ENCODE assay signal across 13 cellular contexts in the genomic region with DNA sequence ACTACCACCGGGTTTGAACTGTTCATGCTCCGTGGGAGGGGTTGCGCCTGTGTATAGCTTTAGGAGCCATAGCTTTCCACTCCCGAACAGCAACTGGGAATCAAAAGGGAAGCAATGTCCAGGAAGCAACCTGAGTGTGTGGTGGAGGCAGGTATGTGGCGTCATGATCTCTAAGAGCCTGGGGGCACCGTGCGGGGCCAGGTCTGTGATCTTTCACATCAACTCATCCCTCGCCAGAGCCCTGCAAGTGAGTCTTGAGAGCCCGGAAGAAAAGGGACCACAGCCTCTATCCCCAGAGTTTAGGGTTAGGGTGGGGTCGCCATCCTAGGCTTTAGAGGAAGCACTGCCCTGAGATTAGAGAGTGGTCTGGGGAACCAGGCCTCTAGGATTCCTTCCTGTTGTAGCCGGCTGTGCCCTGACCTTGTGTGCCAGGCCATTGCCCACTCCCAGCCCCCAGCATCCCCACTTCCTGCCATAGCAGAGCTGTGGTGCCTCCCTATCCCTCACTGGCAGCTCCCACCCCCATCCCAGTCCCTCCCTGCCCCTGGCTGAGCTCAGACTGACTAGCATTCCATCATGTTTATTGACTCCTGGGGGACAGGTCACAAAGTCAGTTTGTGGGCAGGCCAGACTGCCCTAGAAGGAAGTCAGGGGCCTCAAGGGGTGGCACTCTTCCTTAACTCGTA. TPM values are rescaled to one million over a fixed set of nuclear protein-coding genes. Genes with fewer than 3 reads are reported as not detected.
DNase-seq lines count a peak whose midpoint lies in the region; ATAC-seq, FAIRE-seq and TF ChIP-seq lines count a peak whose summit lies in the region.
"Had no signal": no experiment of that assay in that cellular context is flagged by ENCODE, and none has a peak within 500 bp of the region (broad histone marks: within the 10 kb centered on the region; RNA-seq: fewer than 3 reads in every experiment).

No MANE protein-coding gene starts in this region.

- H3K9me3 ChIP-seq in T-helper 17 cell (ENCODE audit: control insufficient read depth, low read length, poor library complexity, severe bottlenecking) (no peaks in the 10 kb centered on the region), iPS-15b (ENCODE audit: control insufficient read depth, insufficient read depth, low read length) (no peaks in the 10 kb centered on the region), spleen (no peaks in the 10 kb centered on the region)

- H3K9ac ChIP-seq in iPS-15b (ENCODE audit: low read depth, low read length) = no peak overlapping the region

- intact Hi-C loops in spleen (cut with DNase I; ENCODE audit: low total_unique reads) = loop anchor here (5.0 kb wide), 1 partner anchor 97 kb away; no protein-coding TSS in a partner anchor

- POLR2A ChIA-PET in RWPE1 (lab: Yijun Ruan, JAX; ENCODE audit: low non-redundant PET) = interaction anchor here (0.7 kb wide), 1 partner anchor 96 kb away, joined by 5 read pairs; no protein-coding TSS in a partner anchor

- H3K27ac ChIP-seq in spleen = peak overlapping the region in 6 of 8 donors; percentile 64 to 85 (median 74)
- no peak overlapping the region for H3K27ac ChIP-seq in RWPE1

- H3K4me1 Mint-ChIP-seq in activated naive CD4-positive, alpha-beta T cell treated with anti-CD3 and anti-CD28 coated beads, Interleukin-2, amount 50 U/mL, for 24 hours = peaks cover 38% of the 10 kb centered on the region
- H3K4me1 Mint-ChIP-seq in T-helper 17 cell = peaks cover 42% of the 10 kb centered on the region

- H3K36me3 ChIP-seq in iPS-15b (ENCODE audit: control insufficient read depth, insufficient read depth, low read length) = no peaks in the 10 kb centered on the region
- peaks cover 0 to 34% (median 8%) of the 10 kb centered on the region in 6 donors for H3K36me3 ChIP-seq in spleen

- H3K9me3 Mint-ChIP-seq in activated naive CD4-positive, alpha-beta T cell treated with anti-CD3 and anti-CD28 coated beads, Interleukin-2, amount 50 U/mL, for 24 hours = no peaks in the 10 kb centered on the region

- TF ChIP-seq CTCF in spleen (IDR thresholded peaks at IDR 0.05 in 8 of 11, conservative IDR thresholded peaks at IDR 0.05 in 3 of 11) = no peak
- TF ChIP-seq CTCF in RWPE1 (conservative IDR thresholded peaks at IDR 0.05; ENCODE audit: low read depth) = no peak

- H3K4me3 ChIP-seq in iPS-15b (ENCODE audit: low read depth, low read length) = peak overlapping the region; percentile 67
- peak overlapping the region in 3 of 8 donors; percentile 40 to 71 (median 52) for H3K4me3 ChIP-seq in spleen

- no peak for DNase-seq in activated naive CD4-positive, alpha-beta T cell treated with Interleukin-2 at 50 U/mL for 16 hours
- DNase-seq in T-helper 17 cell (no peak), spleen (no peak), H54 (ENCODE audit: insufficient read length, low spot score) (no peak), NCI-H1694 treated with DMSO at 0.1 percent for 48 hours (lab: John Stamatoyannopoulos, UW) (no peak), RWPE1 (ENCODE audit: low spot score) (no peak)
- DNase-seq: ACHN, NCI-H1105, T1000 had no signal

- ATAC-seq in T-helper 17 cell = no peak
- ATAC-seq: sciatic nerve had no signal

- H3K4me1 ChIP-seq in iPS-15b (ENCODE audit: control insufficient read depth, insufficient read depth, low read length) = peaks cover 8% of the 10 kb centered on the region
- H3K4me1 ChIP-seq in spleen = peaks cover 62 to 100% (median 82%) of the 10 kb centered on the region in 6 donors

- 53 to 67% (median 58%) methylated on average over 12 of the region's 12 CpGs for WGBS in spleen, 5 donors

- H3K4me3 Mint-ChIP-seq in activated naive CD4-positive, alpha-beta T cell treated with anti-CD3 and anti-CD28 coated beads, Interleukin-2, amount 50 U/mL, for 24 hours = peak overlapping the region; percentile 49
- H3K4me3 Mint-ChIP-seq in T-helper 17 cell = peak overlapping the region; percentile 43

- CTCF ChIA-PET in RWPE1 (lab: Yijun Ruan, JAX) = interaction anchor here (5.3 kb wide), 1 partner anchor 96 kb away, joined by 94 read pairs; the partner anchor contains the start of genes CBLN3 and KHNYN

- FAIRE-seq in H54 (lab: Jason Lieb, UNC) = no peak
- FAIRE-seq: keratinocyte had no signal

- TF ChIP-seq POLR2A in spleen (IDR thresholded peaks at IDR 0.05) (no peak), H54 (IDR thresholded peaks at IDR 0.05; ENCODE audit: low read depth, low read length) (no peak)

- peaks cover 98% of the 10 kb centered on the region for H3K27me3 ChIP-seq in iPS-15b (ENCODE audit: control insufficient read depth, insufficient read depth, low read length)
- H3K27me3 ChIP-seq in spleen (replicated peaks in 1 of 7) = peaks cover 0 to 34% (median 10%) of the 10 kb centered on the region in 7 donors

- H3K27ac Mint-ChIP-seq in activated naive CD4-positive, alpha-beta T cell treated with anti-CD3 and anti-CD28 coated beads, Interleukin-2, amount 50 U/mL, for 24 hours = no peak overlapping the region
- H3K27ac Mint-ChIP-seq in T-helper 17 cell = no peak overlapping the region

- peaks cover 6% of the 10 kb centered on the region for H3K27me3 Mint-ChIP-seq in activated naive CD4-positive, alpha-beta T cell treated with anti-CD3 and anti-CD28 coated beads, Interleukin-2, amount 50 U/mL, for 24 hours
- H3K27me3 Mint-ChIP-seq in T-helper 17 cell = peaks cover 18% of the 10 kb centered on the region

- H3K36me3 Mint-ChIP-seq in activated naive CD4-positive, alpha-beta T cell treated with anti-CD3 and anti-CD28 coated beads, Interleukin-2, amount 50 U/mL, for 24 hours = peaks cover 4% of the 10 kb centered on the region
- H3K36me3 Mint-ChIP-seq in T-helper 17 cell (ENCODE audit: low read depth) = peaks cover 5% of the 10 kb centered on the region

RNA-seq across cellular contexts. Expression of gene ADCY4, which starts 0.7 kb away (rescaled TPM):
- total RNA-seq in T-helper 17 cell (1 to 10 TPM; 5.4 to 7.9 TPM), spleen (100 to 1,000 TPM in 1 of 7 donors, 10 to 100 TPM in 6; 34.4 to 114 (median 68.7) TPM)
- 10 to 100 TPM; 13.0 to 53.5 (median 34.0) TPM for polyA plus RNA-seq in spleen

RNA-seq across cellular contexts. Expression of gene RIPK3, which starts 4.2 kb away (rescaled TPM):
- 10 to 100 TPM; 22.7 to 26.1 TPM for total RNA-seq in T-helper 17 cell
- total RNA-seq in spleen = 10 to 100 TPM; 24.8 to 42.4 (median 32.6) TPM
- polyA plus RNA-seq in spleen = 10 to 100 TPM; 14.0 to 18.4 (median 14.7) TPM

RNA-seq across cellular contexts. Expression of gene LTB4R, which starts 24.3 kb away (rescaled TPM):
- total RNA-seq in T-helper 17 cell (10 to 100 TPM; 21.5 to 23.1 TPM), spleen (10 to 100 TPM; 20.9 to 50.4 (median 35.8) TPM)
- polyA plus RNA-seq in spleen = 10 to 100 TPM; 13.9 to 28.6 (median 28.6) TPM

RNA-seq across cellular contexts. Expression of gene LTB4R2, which starts 25.7 kb away (rescaled TPM):
- total RNA-seq in T-helper 17 cell = 10 to 100 TPM; 17.3 to 23.3 TPM
- total RNA-seq in spleen = 10 to 100 TPM in 6 of 7 donors, 1 to 10 TPM in 1; 9.2 to 32.3 (median 18.1) TPM
- polyA plus RNA-seq in spleen = 1 to 10 TPM in 2 of 3 donors, under 1 TPM in 1; 0.83 to 4.0 (median 1.3) TPM

RNA-seq across cellular contexts. Expression of gene CIDEB, which starts 27.8 kb away (rescaled TPM):
- total RNA-seq in T-helper 17 cell = 10 to 100 TPM; 14.5 to 16.8 TPM
- total RNA-seq in spleen = 100 to 1,000 TPM in 2 of 7 donors, 10 to 100 TPM in 5; 54.0 to 145 (median 88.8) TPM
- 10 to 100 TPM; 31.0 to 33.6 (median 31.4) TPM for polyA plus RNA-seq in spleen
